ENCODE assay signal across 23 cellular contexts in genomic region chr5:81989204-81989603, GRCh38. TPM values are rescaled to one million over a fixed set of nuclear protein-coding genes. Genes with fewer than 3 reads are reported as not detected.
DNase-seq lines count a peak whose midpoint lies in the region; ATAC-seq, FAIRE-seq and TF ChIP-seq lines count a peak whose summit lies in the region.
"Had no signal": no experiment of that assay in that cellular context is flagged by ENCODE, and none has a peak within 500 bp of the region (broad histone marks: within the 10 kb centered on the region; RNA-seq: fewer than 3 reads in every experiment).

No MANE protein-coding gene starts in this region.

- H3K27me3 ChIP-seq in HepG2 (ENCODE audit: control insufficient read depth in 1 of 2, insufficient read depth in 2 of 2, low read length in 2 of 2) = no peaks in the 10 kb centered on the region
- H3K27me3 ChIP-seq in right lobe of liver = no peaks in the 10 kb centered on the region
- H3K27me3 ChIP-seq: BLaER1 had no signal

- in situ Hi-C loops in HepG2 (cut with HindIII; ENCODE audit: extremely low pct_ligation_motif_present, low pct_unique_long_range_greater_than_20kb) = no loop called here

- WGBS in HepG2 (ENCODE audit: low lambda C conversion rate) = 74% methylated on average over 4 of the region's 5 CpGs
- 64% methylated on average over 5 of the region's 5 CpGs for WGBS in right lobe of liver (ENCODE audit: insufficient coverage, low coverage, low lambda C conversion rate, missing lambda C conversion rate)

- DNase-seq in HepG2 (ENCODE audit: low spot score) = peak; percentile 5
- no peak for DNase-seq in right lobe of liver
- peak; percentile 32 for DNase-seq in dermis blood vessel endothelial cell
- DNase-seq in lung microvascular endothelial cell (ENCODE audit: low read depth in 2 of 2) = peak; percentile 50 to 63
- DNase-seq in NOMO-1 treated with DMSO at 0.1 percent for 48 hours (lab: John Stamatoyannopoulos, UW; ENCODE audit: unreplicated experiment) = no peak
- no peak for DNase-seq in central memory CD4-positive, alpha-beta T cell
- no peak for DNase-seq in foreskin fibroblast
- DNase-seq: Caco-2; CD4-positive, CD25-positive, alpha-beta regulatory T cell; CD8-positive, alpha-beta T cell; DMS153; EL; GDM1; GOT3; HCEC 1CT had no signal

- H3K79me2 ChIP-seq in HepG2 (ENCODE audit: insufficient read depth, low read length) = no peaks in the 10 kb centered on the region

- peak; percentile 80 for ATAC-seq in HepG2
- no peak for ATAC-seq in right lobe of liver
- no peak for ATAC-seq in GM21619 (IDR thresholded peaks at IDR 0.05; ENCODE audit: unreplicated experiment)
- ATAC-seq: CD8-positive, alpha-beta T cell; GM12878 had no signal

- no peaks in the 10 kb centered on the region for H4K20me1 ChIP-seq in HepG2 (ENCODE audit: insufficient read depth, low read length)
- H4K20me1 ChIP-seq: BLaER1 had no signal

- TF ChIP-seq RAD21 in HepG2 (CRISPR knock-in tag; IDR thresholded peaks at IDR 0.05) = no peak

- TF ChIP-seq CTCF in HepG2 (CRISPR knock-in tag; IDR thresholded peaks at IDR 0.05) = no peak
- TF ChIP-seq CTCF in right lobe of liver (IDR thresholded peaks at IDR 0.05) = no peak
- TF ChIP-seq CTCF in foreskin fibroblast (IDR thresholded peaks at IDR 0.05; ENCODE audit: low read depth, low read length) = no peak

- no peak overlapping the region for H3K4me2 ChIP-seq in HepG2 (ENCODE audit: low read depth, low read length)
- H3K4me2 ChIP-seq: BLaER1 had no signal

- intact Hi-C loops in HepG2 (cut with micrococcal nuclease; ENCODE audit: unreplicated experiment) (no loop called here), right lobe of liver (cut with DNase I) (no loop called here)

- TF ChIP-seq POLR2A in HepG2 (IDR thresholded peaks at IDR 0.05; ENCODE audit: insufficient read depth in 1 of 2, low read depth in 2 of 2, low read length in 2 of 2) (no peak), right lobe of liver (IDR thresholded peaks at IDR 0.05) (no peak)

- H3K9ac ChIP-seq in HepG2 (ENCODE audit: insufficient read depth, low read depth, low read length) = no peak overlapping the region
- H3K9ac ChIP-seq: BLaER1 had no signal

- H3K36me3 ChIP-seq in HepG2 (replicated peaks in 1 of 2; ENCODE audit: control insufficient read depth in 1 of 2, insufficient read depth in 2 of 2, low read length in 2 of 2) (no peaks in the 10 kb centered on the region), right lobe of liver (no peaks in the 10 kb centered on the region)

- FAIRE-seq in HepG2 (lab: Jason Lieb, UNC) = no peak
- FAIRE-seq: A204.1, GM12878, GM19239, H54 had no signal

- CTCF ChIA-PET in HepG2 (lab: Yijun Ruan, JAX; ENCODE audit: low intra/inter-chr PET ratio, low total read pairs) = no interaction called here

- TF ChIP-seq EP300 in HepG2 (IDR thresholded peaks at IDR 0.05; ENCODE audit: low read depth in 2 of 2, low read length in 2 of 2) = no peak
- no peak for TF ChIP-seq EP300 in HepG2 (CRISPR knock-in tag; IDR thresholded peaks at IDR 0.05; ENCODE audit: borderline replicate concordance)

- H3K27ac ChIP-seq in HepG2 (ENCODE audit: extremely low read length, insufficient read depth, low read length) (no peak overlapping the region), right lobe of liver (no peak overlapping the region)
- H3K27ac ChIP-seq: 22Rv1, BLaER1, C4-2B had no signal

- H2AFZ ChIP-seq in HepG2 (ENCODE audit: low read length) = no peak overlapping the region

- H3K4me1 ChIP-seq in HepG2 (ENCODE audit: insufficient read depth, low read length) (0 out of 2 replicates have a peak, but pooled peaks cover 8% of the 10 kb centered on the region), right lobe of liver (no peaks in the 10 kb centered on the region)
- H3K4me1 ChIP-seq: BLaER1, Caco-2 had no signal

- no peak overlapping the region for H3K4me3 ChIP-seq in HepG2 (replicated peaks in 1 of 3; ENCODE audit: insufficient read depth in 1 of 3, low read depth in 2 of 3, low read length in 3 of 3)
- H3K4me3 ChIP-seq in right lobe of liver = no peak overlapping the region
- no peak overlapping the region for H3K4me3 ChIP-seq in foreskin fibroblast (ENCODE audit: low read depth in 1 of 2, low read length in 2 of 2)
- H3K4me3 ChIP-seq: BLaER1, GM12878 had no signal

- BruUV-seq in HepG2 (replicated peaks; lab: Mats Ljungman, UMichigan) = no TSS peak

- H3K9me3 ChIP-seq in HepG2 (ENCODE audit: low read length) = no peaks in the 10 kb centered on the region
- no peaks in the 10 kb centered on the region for H3K9me3 ChIP-seq in right lobe of liver
- H3K9me3 ChIP-seq: Caco-2 had no signal

- POLR2A ChIA-PET in HepG2 (lab: Yijun Ruan, JAX) = no interaction called here

TF ChIP-seq in HepG2, 621 proteins besides CTCF, POLR2A, EP300 and RAD21 (continues in another document):
- TF ChIP-seq SOX5 (CRISPR knock-in tag; IDR thresholded peaks at IDR 0.05; ENCODE audit: borderline replicate concordance) = no peak
- peak; percentile 48 for TF ChIP-seq HNF4A (CRISPR knock-in tag; IDR thresholded peaks at IDR 0.05)
- TF ChIP-seq CREB1 (IDR thresholded peaks at IDR 0.05) = no peak
- TF ChIP-seq CREB1 (CRISPR knock-in tag; IDR thresholded peaks at IDR 0.05) = no peak
- TF ChIP-seq ZFYVE20 (CRISPR knock-in tag; IDR thresholded peaks at IDR 0.05; ENCODE audit: borderline replicate concordance, low read depth) = no peak
- TF ChIP-seq ZNF776 (CRISPR knock-in tag; IDR thresholded peaks at IDR 0.05) = no peak
- TF ChIP-seq AHDC1 (CRISPR knock-in tag; IDR thresholded peaks at IDR 0.05; ENCODE audit: borderline replicate concordance) = no peak

RNA-seq across cellular contexts. Expression of gene ATG10, which starts 17.4 kb away (rescaled TPM):
- total RNA-seq in HepG2 (2016; rRNA removed; fragmentation: Illumina TruSeq; extraction: Trizol) (5.6 and 5.7 TPM in 2 replicates), right lobe of liver (1 to 10 TPM; 2.9 to 8.0 (median 4.4) TPM), dermis blood vessel endothelial cell (8.8 and 10.6 TPM in 2 replicates), lung microvascular endothelial cell (3.5 and 5.8 TPM in 2 replicates)
- 4.4 and 5.9 TPM in 2 replicates for total RNA-seq in HepG2 (2016; cell fraction: cytosol; rRNA removed; fragmentation: Illumina TruSeq; extraction: Trizol; ENCODE audit: low read depth)
- 4.2 and 5.4 TPM in 2 replicates for total RNA-seq in HepG2 (2016; cell fraction: insoluble cytoplasmic fraction; rRNA removed; fragmentation: Illumina TruSeq; extraction: Trizol)
- total RNA-seq in HepG2 (2016; cell fraction: membrane; rRNA removed; fragmentation: Illumina TruSeq; extraction: Trizol) = 7.7 and 8.1 TPM in 2 replicates
- 2.8 and 4.2 TPM in 2 replicates for total RNA-seq in HepG2 (2016; cell fraction: nucleus; rRNA removed; fragmentation: Illumina TruSeq; extraction: Trizol)
- 0.93 and 2.0 TPM in 2 replicates for polyA plus RNA-seq in HepG2 (2011; rRNA removed)
- polyA plus RNA-seq in HepG2 (2011; cell fraction: cytosol; rRNA removed) = 0.89 and 1.00 TPM in 2 replicates
- polyA plus RNA-seq in HepG2 (2011; cell fraction: nucleus; rRNA removed) = 0.66 and 0.69 TPM in 2 replicates
- polyA plus RNA-seq in HepG2 (2012) = 2.9 and 4.6 TPM in 2 replicates
- polyA plus RNA-seq in HepG2 (2016; cell fraction: cytosol; fragmentation: Illumina TruSeq; extraction: Trizol; ENCODE audit: low read depth) = 4.8 and 6.0 TPM in 2 replicates
- polyA plus RNA-seq in HepG2 (2016; cell fraction: insoluble cytoplasmic fraction; fragmentation: Illumina TruSeq; extraction: Trizol; ENCODE audit: low read depth) = 6.0 and 6.3 TPM in 2 replicates
- 5.6 and 6.7 TPM in 2 replicates for polyA plus RNA-seq in HepG2 (2016; cell fraction: membrane; fragmentation: Illumina TruSeq; extraction: Trizol; ENCODE audit: low read depth)
- 3.8 and 3.9 TPM in 2 replicates for polyA plus RNA-seq in HepG2 (2016; cell fraction: nucleus; fragmentation: Illumina TruSeq; extraction: Trizol; ENCODE audit: insufficient read depth, low read depth)
- 2.8 and 3.2 TPM in 2 replicates for polyA minus RNA-seq in HepG2 (2011; rRNA and poly(A)+ RNA removed; ENCODE audit: low replicate concordance)
- 1.4 and 1.7 TPM in 2 replicates for polyA minus RNA-seq in HepG2 (2011; cell fraction: cytosol; rRNA and poly(A)+ RNA removed)
- 5.8 and 8.6 TPM in 2 replicates for polyA minus RNA-seq in HepG2 (2011; cell fraction: nucleus; rRNA and poly(A)+ RNA removed)

Comparison
In these comparisons a context has a peak if more than half of its experiments do, and no peak if none do; other contexts are left out.
1. DNase-seq: peak in HepG2 (single experiment), dermis blood vessel endothelial cell (single experiment) and lung microvascular endothelial cell (2 of 2); none in right lobe of liver (0 of 3), NOMO-1 treated with DMSO at 0.1 percent for 48 hours (single experiment), central memory CD4-positive, alpha-beta T cell (single experiment) and foreskin fibroblast (0 of 2).